ENCODE assay signal across 9 cellular contexts in genomic region chr1:42777860-42778259, GRCh38. TPM values are rescaled to one million over a fixed set of nuclear protein-coding genes. Genes with fewer than 3 reads are reported as not detected.
DNase-seq lines count a peak whose midpoint lies in the region; ATAC-seq and TF ChIP-seq lines count a peak whose summit lies in the region.
"Had no signal": no experiment of that assay in that cellular context is flagged by ENCODE, and none has a peak within 500 bp of the region (broad histone marks: within the 10 kb centered on the region; RNA-seq: fewer than 3 reads in every experiment).

No MANE protein-coding gene starts in this region.

- no peak overlapping the region for H4K5ac ChIP-seq in H9 (ENCODE audit: insufficient read length, low read depth, low read length)

- no peaks in the 10 kb centered on the region for H3K23me2 ChIP-seq in H9 (ENCODE audit: insufficient read length, low read depth, low read length, poor library complexity, severe bottlenecking)

- no peak overlapping the region for H2AK5ac ChIP-seq in H9 (ENCODE audit: insufficient read length, low read length)

- no peak for TF ChIP-seq POLR2A in Peyer's patch (IDR thresholded peaks at IDR 0.05)

- H4K20me1 ChIP-seq in H9 (ENCODE audit: control insufficient read depth, insufficient read depth, insufficient read length) = no peaks in the 10 kb centered on the region

- no peak overlapping the region for H3K9ac ChIP-seq in H9 (ENCODE audit: extremely low read depth, insufficient read length, low read length)

- H3K9me3 Mint-ChIP-seq in H9 = no peaks in the 10 kb centered on the region
- H3K9me3 Mint-ChIP-seq in chondrocyte (ENCODE audit: low read depth) = no peaks in the 10 kb centered on the region

- H3K4me3 Mint-ChIP-seq in H9 = no peak overlapping the region
- no peak overlapping the region for H3K4me3 Mint-ChIP-seq in chondrocyte (ENCODE audit: unreplicated experiment)

- no peak overlapping the region for H3T11ph ChIP-seq in H9 (ENCODE audit: low read length)

- TF ChIP-seq CTCF in H9 (conservative IDR thresholded peaks at IDR 0.05) = peak; percentile 85
- TF ChIP-seq CTCF in Peyer's patch (IDR thresholded peaks at IDR 0.05) = peak in 5 of 6 experiments; percentile 37 to 54 (median 52)
- TF ChIP-seq CTCF in chondrocyte (IDR thresholded peaks at IDR 0.05) = peak; percentile 78
- TF ChIP-seq CTCF in lung (IDR thresholded peaks at IDR 0.05; ENCODE audit: control extremely low read depth, extremely low read depth) = peak; percentile 16

- no peak overlapping the region for H4K8ac ChIP-seq in H9 (replicated peaks; ENCODE audit: insufficient read length, low read depth, low read length)

- no peak overlapping the region for H2BK120ac ChIP-seq in H9 (ENCODE audit: low read depth, low read length, poor library complexity, severe bottlenecking)

- no peaks in the 10 kb centered on the region for H3K79me2 ChIP-seq in H9 (ENCODE audit: insufficient read depth, low read length)

- no peak overlapping the region for H2BK15ac ChIP-seq in H9 (ENCODE audit: low read depth, low read length)

- H3K27ac ChIP-seq in H9 (ENCODE audit: insufficient read length, low read depth, low read length) (no peak overlapping the region), Peyer's patch (no peak overlapping the region), lung (ENCODE audit: low read depth in 1 of 2, low read length in 1 of 2) (no peak overlapping the region)

- H3K27ac Mint-ChIP-seq in H9 = no peak overlapping the region
- no peak overlapping the region for H3K27ac Mint-ChIP-seq in chondrocyte (ENCODE audit: unreplicated experiment)

- H2BK20ac ChIP-seq in H9 (ENCODE audit: low read depth, low read length, poor library complexity, severe bottlenecking) = no peak overlapping the region

- H3K4me1 Mint-ChIP-seq in H9 = no peaks in the 10 kb centered on the region
- peaks cover 6% of the 10 kb centered on the region for H3K4me1 Mint-ChIP-seq in chondrocyte (ENCODE audit: low read depth)

- no peaks in the 10 kb centered on the region for H3K79me1 ChIP-seq in H9 (ENCODE audit: insufficient read depth, low read depth, low read length, poor library complexity, severe bottlenecking)

- no peak overlapping the region for H3K18ac ChIP-seq in H9 (ENCODE audit: insufficient read length, low read depth, low read length)

- no peak overlapping the region for H3K4ac ChIP-seq in H9 (ENCODE audit: low read depth, low read length)

- H3K56ac ChIP-seq in H9 (ENCODE audit: insufficient read length, low read depth, low read length) = no peak overlapping the region

- DNase-seq in D341Med (ENCODE audit: low spot score) (peak; percentile 71), H9 (no peak), Peyer's patch (no peak), chondrocyte (ENCODE audit: low spot score) (no peak), lung (ENCODE audit: low spot score) (no peak)

- H2AFZ ChIP-seq in H9 (ENCODE audit: low read length) = no peak overlapping the region

- no peak overlapping the region for H3K4me2 ChIP-seq in H9 (ENCODE audit: insufficient read depth, insufficient read length, low read length)

- H3K23ac ChIP-seq in H9 (ENCODE audit: insufficient read length, low read depth, low read length) = no peak overlapping the region

- no peaks in the 10 kb centered on the region for H3K27me3 ChIP-seq in H9 (ENCODE audit: insufficient read depth, low read length)
- no peaks in the 10 kb centered on the region for H3K27me3 ChIP-seq in Peyer's patch
- H3K27me3 ChIP-seq in lung (ENCODE audit: control insufficient read depth, insufficient read depth) = no peaks in the 10 kb centered on the region

- H3K36me3 ChIP-seq in Peyer's patch (peaks cover 0 to 71% (median 3%) of the 10 kb centered on the region in 3 donors), lung (ENCODE audit: control insufficient read depth in 2 of 2, insufficient read depth in 2 of 2, low read length in 2 of 2) (peaks cover 24 to 29% of the 10 kb centered on the region in 2 donors)

- H3K4me3 ChIP-seq in Peyer's patch = no peak overlapping the region
- no peak overlapping the region for H3K4me3 ChIP-seq in lung

- ATAC-seq in lung (ENCODE audit: insufficient read depth, low FRiP score) (no peak), HG03571 (IDR thresholded peaks at IDR 0.05; ENCODE audit: unreplicated experiment) (no peak), HG02623 (IDR thresholded peaks at IDR 0.05; ENCODE audit: unreplicated experiment) (no peak), HG03378 (IDR thresholded peaks at IDR 0.05; ENCODE audit: unreplicated experiment) (no peak)

- H3K4me1 ChIP-seq in H9 (ENCODE audit: insufficient read depth, low read length) (no peaks in the 10 kb centered on the region), Peyer's patch (no peaks in the 10 kb centered on the region), lung (ENCODE audit: control insufficient read depth in 2 of 2, insufficient read depth in 2 of 2, low read length in 2 of 2) (no peaks in the 10 kb centered on the region)

- H2BK12ac ChIP-seq in H9 (ENCODE audit: insufficient read length, low read depth, low read length) = no peak overlapping the region

- H2BK5ac ChIP-seq in H9 (ENCODE audit: insufficient read length, low read length) = no peak overlapping the region

- peaks cover 21 to 78% (median 65%) of the 10 kb centered on the region in 3 experiments for H3K36me3 Mint-ChIP-seq in H9 (ENCODE audit: insufficient read depth in 1 of 3, low read depth in 3 of 3)
- peaks cover 45% of the 10 kb centered on the region for H3K36me3 Mint-ChIP-seq in chondrocyte (ENCODE audit: low read depth)

- H4K91ac ChIP-seq in H9 (ENCODE audit: insufficient read length, low read depth, low read length) = no peak overlapping the region

- H3K9me3 ChIP-seq in H9 (ENCODE audit: control insufficient read depth, low read depth, low read length) (no peaks in the 10 kb centered on the region), Peyer's patch (no peaks in the 10 kb centered on the region), lung (ENCODE audit: control insufficient read depth in 2 of 2, insufficient read depth in 1 of 2, low read length in 1 of 2) (no peaks in the 10 kb centered on the region)

- H3K14ac ChIP-seq in H9 (ENCODE audit: insufficient read depth, low read length) = no peak overlapping the region

- H3K27me3 Mint-ChIP-seq in H9 (ENCODE audit: low read depth) (no peaks in the 10 kb centered on the region), chondrocyte (ENCODE audit: low read depth) (no peaks in the 10 kb centered on the region)

RNA-seq across cellular contexts. Expression of gene TMEM269, which starts 6.9 kb away (rescaled TPM):
- total RNA-seq in H9 (2021) (0.17 and 0.44 TPM in 2 replicates), Peyer's patch (not detected), chondrocyte (0.20 to 0.70 TPM (median 0.23 TPM) in 3 replicates), lung (under 1 TPM; 0.09 TPM)
- polyA plus RNA-seq in lung = under 1 TPM; 0.03 to 0.06 TPM

RNA-seq across cellular contexts. Expression of gene C1orf50, which starts 10.8 kb away (rescaled TPM):
- total RNA-seq in H9 (2021) (6.1 and 7.7 TPM in 2 replicates), Peyer's patch (10 to 100 TPM in 1 of 4 donors, 1 to 10 TPM in 3; 1.7 to 11.6 (median 4.4) TPM), chondrocyte (6.7 to 6.9 TPM (median 6.7 TPM) in 3 replicates), lung (1 to 10 TPM; 2.8 to 4.4 TPM)
- 1 to 10 TPM; 2.6 to 4.6 TPM for polyA plus RNA-seq in lung

RNA-seq across cellular contexts. Expression of gene P3H1, which starts 11.0 kb away (rescaled TPM):
- total RNA-seq in H9 (2021) (43.3 and 47.1 TPM in 2 replicates), Peyer's patch (100 to 1,000 TPM in 1 of 4 donors, 10 to 100 TPM in 3; 19.4 to 151 (median 27.9) TPM), chondrocyte (256 to 288 TPM (median 278 TPM) in 3 replicates), lung (10 to 100 TPM; 38.5 to 49.0 TPM)
- polyA plus RNA-seq in lung = 10 to 100 TPM; 31.0 to 31.5 TPM

RNA-seq across cellular contexts. Expression of gene CLDN19, which starts 37.8 kb away (rescaled TPM):
- total RNA-seq in H9 (2021) (11.1 and 12.5 TPM in 2 replicates), Peyer's patch (not detected), chondrocyte (not detected in 3 replicates), lung (1 to 10 TPM in 1 of 2 donors, not detected in 1; 2.0 TPM)
- under 1 TPM; 0.01 to 0.04 TPM for polyA plus RNA-seq in lung
- total RNA-seq: T-helper 1 cell treated with Interleukin-12 subunit alpha and Interleukin-12 subunit beta and Interleukin-4 antibody, amounts not matched to agents 30 ng/mL and 1 ng/mL, for 36 hours had no signal

RNA-seq across cellular contexts. Expression of gene ERMAP, which starts 39.1 kb away (rescaled TPM):
- total RNA-seq in H9 (2021) = 4.3 and 4.5 TPM in 2 replicates
- 10 to 100 TPM; 11.2 to 15.3 (median 13.6) TPM for total RNA-seq in Peyer's patch
- total RNA-seq in chondrocyte = 13.1 to 15.7 TPM (median 13.7 TPM) in 3 replicates
- 10 to 100 TPM; 15.3 to 19.8 TPM for total RNA-seq in lung
- 1 to 10 TPM; 4.8 to 6.0 TPM for polyA plus RNA-seq in lung

Comparison
In these comparisons a context has a peak if more than half of its experiments do, and no peak if none do; other contexts are left out.
1. CTCF ChIP-seq: peak in every context shown above with its lines; median percentile 85 in H9; 78 in chondrocyte; 52 in Peyer's patch; 16 in lung.